In genomic region chr2:97094772-97095611, GRCh38 we compare ENCODE assay signal across 8 cellular contexts. TPM values are rescaled to one million over a fixed set of nuclear protein-coding genes. Genes with fewer than 3 reads are reported as not detected.
DNase-seq lines count a peak whose midpoint lies in the region; ATAC-seq, FAIRE-seq and TF ChIP-seq lines count a peak whose summit lies in the region.
"Not testable (repeated sequence)": the region's sequence is repeated elsewhere in the genome, so short reads cannot be mapped to it uniquely, and the experiment has no call there.

A gene with protein sequence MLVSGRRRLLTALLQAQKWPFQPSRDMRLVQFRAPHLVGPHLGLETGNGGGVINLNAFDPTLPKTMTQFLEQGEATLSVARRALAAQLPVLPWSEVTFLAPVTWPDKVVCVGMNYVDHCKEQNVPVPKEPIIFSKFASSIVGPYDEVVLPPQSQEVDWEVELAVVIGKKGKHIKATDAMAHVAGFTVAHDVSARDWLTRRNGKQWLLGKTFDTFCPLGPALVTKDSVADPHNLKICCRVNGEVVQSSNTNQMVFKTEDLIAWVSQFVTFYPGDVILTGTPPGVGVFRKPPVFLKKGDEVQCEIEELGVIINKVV (minus strand): TSS chr2:97094882. CDS start chr2:97091706, 3,176 bp downstream.

- FAIRE-seq in endothelial cell of umbilical vein (lab: Jason Lieb, UNC): peak; percentile 92

- not testable (repeated sequence) for BruUV-seq in Panc1 (replicated peaks; lab: Mats Ljungman, UMichigan); endothelial cell of umbilical vein (replicated peaks; lab: Mats Ljungman, UMichigan)

- DNase-seq in Caki2 (ENCODE audit: low read depth): peak; percentile 48
- peak in 69 of 76 experiments; percentile 7 to 81 (median 57) for DNase-seq in HUDEP-2 (lab: John Stamatoyannopoulos, UW; ENCODE audit: unreplicated experiment in 76 of 76)
- not testable (repeated sequence) for DNase-seq in Panc1 (ENCODE audit: low read depth, low spot score)
- DNase-seq in activated T-cell treated with anti-CD3 and anti-CD28 coated beads for 4 hours: peak; percentile 80
- peak; percentile 60 for DNase-seq in endothelial cell of umbilical vein (ENCODE audit: low read depth, low spot score)
- peak; percentile 77 for DNase-seq in midbrain (lab: John Stamatoyannopoulos, UW)
- peak; percentile 52 for DNase-seq in stimulated activated CD8-positive, alpha-beta memory T cell treated with anti-CD3 and anti-CD28 coated beads, Interleukin-15, amount 100 ng/mL, for 24 hours (ENCODE audit: low read depth)

- not testable (repeated sequence) for H3K9me1 ChIP-seq in endothelial cell of umbilical vein (replicated peaks; ENCODE audit: control insufficient read depth, extremely low read depth, insufficient read depth, low read length)

- intact Hi-C loops in Panc1 (cut with micrococcal nuclease; ENCODE audit: unreplicated experiment); endothelial cell of umbilical vein (cut with micrococcal nuclease): not testable (repeated sequence)

- not testable (repeated sequence) for H3K27ac ChIP-seq in Panc1 (ENCODE audit: low read length); endothelial cell of umbilical vein (ENCODE audit: insufficient read depth, low read depth, low read length)

- not testable (repeated sequence) for H3K9ac ChIP-seq in endothelial cell of umbilical vein (replicated peaks; ENCODE audit: extremely low read depth, insufficient read depth, low read length)

- not testable (repeated sequence) for TF ChIP-seq POLR2A in endothelial cell of umbilical vein (IDR thresholded peaks at IDR 0.05; ENCODE audit: low read depth, low read length)

- H3K27me3 ChIP-seq in Panc1 (ENCODE audit: control insufficient read depth, insufficient read depth, low read length); endothelial cell of umbilical vein (ENCODE audit: control insufficient read depth in 2 of 2, insufficient read depth in 2 of 2, low read length in 2 of 2): not testable (repeated sequence)

- CTCF ChIA-PET in Panc1 (lab: Charles Lee); endothelial cell of umbilical vein (lab: Charles Lee): not testable (repeated sequence)

- H3K79me2 ChIP-seq in endothelial cell of umbilical vein (ENCODE audit: control insufficient read depth, insufficient read depth, low read length): not testable (repeated sequence)

- in situ Hi-C loops in Caki2 (cut with HindIII; ENCODE audit: low pct_unique_long_range_greater_than_20kb, low sequenced_read_pairs); Panc1 (cut with HindIII; ENCODE audit: low pct_unique_long_range_greater_than_20kb, low sequenced_read_pairs): not testable (repeated sequence)

- dilution Hi-C loops in endothelial cell of umbilical vein (cut with MboI; ENCODE audit: extremely low pct_ligation_motif_present, low sequenced_read_pairs): not testable (repeated sequence)

- H2AFZ ChIP-seq in endothelial cell of umbilical vein (ENCODE audit: low read depth, low read length): peak within 1 kb of the TSS; percentile 69

- H3K36me3 ChIP-seq in Panc1 (ENCODE audit: control insufficient read depth, insufficient read depth, low read length); endothelial cell of umbilical vein (ENCODE audit: control insufficient read depth in 2 of 2, extremely low read depth in 1 of 2, insufficient read depth in 2 of 2, low read length in 2 of 2): not testable (repeated sequence)

- POLR2A ChIA-PET in Panc1 (lab: Charles Lee); endothelial cell of umbilical vein (lab: Charles Lee): not testable (repeated sequence)

- TF ChIP-seq CTCF in Panc1 (IDR thresholded peaks at IDR 0.05); endothelial cell of umbilical vein (IDR thresholded peaks at IDR 0.05; ENCODE audit: extremely low read depth in 1 of 2, insufficient read depth in 1 of 2, low read depth in 1 of 2, low read length in 2 of 2): not testable (repeated sequence)

- peak within 1 kb of the TSS; percentile 30 to 36 for H3K4me3 ChIP-seq in Panc1 (ENCODE audit: low read depth in 2 of 2, low read length in 2 of 2)
- peak within 1 kb of the TSS in 1 of 3 experiments; percentile 28 for H3K4me3 ChIP-seq in endothelial cell of umbilical vein (replicated peaks in 1 of 3; ENCODE audit: insufficient read depth in 1 of 3, low read depth in 1 of 3, low read length in 3 of 3)

- not testable (repeated sequence) for H4K20me1 ChIP-seq in endothelial cell of umbilical vein (replicated peaks; ENCODE audit: control insufficient read depth, extremely low read depth, insufficient read depth, low read length)

- ATAC-seq in GM21529 (IDR thresholded peaks at IDR 0.05; ENCODE audit: unreplicated experiment) (peak; percentile 91), Panc1 (peak; percentile 98)

- H3K4me2 ChIP-seq in endothelial cell of umbilical vein (ENCODE audit: insufficient read depth, low read length): peak within 1 kb of the TSS; percentile 36

- H3K4me1 ChIP-seq in Panc1 (ENCODE audit: control insufficient read depth, insufficient read depth, low read length); endothelial cell of umbilical vein (ENCODE audit: control insufficient read depth, extremely low read depth, insufficient read depth, low read length): not testable (repeated sequence)

- H3K9me3 ChIP-seq in Panc1 (ENCODE audit: control insufficient read depth, insufficient read depth, low read depth, low read length); endothelial cell of umbilical vein (replicated peaks; ENCODE audit: control insufficient read depth, insufficient read depth, low read length): not testable (repeated sequence)

RNA-seq across cellular contexts. Expression of the gene that starts here (rescaled TPM):
- 8.7 and 8.9 TPM in 2 replicates for total RNA-seq in Caki2 (2014; rRNA removed; shearing (Covaris generic); ENCODE audit: low replicate concordance)
- 15.4 TPM for total RNA-seq in Panc1 (2021; ENCODE audit: unreplicated experiment)
- 14.7 TPM for polyA plus RNA-seq in Panc1 (2012; ENCODE audit: insufficient read length)
- 9.2 and 12.0 TPM in 2 replicates for total RNA-seq in endothelial cell of umbilical vein
- polyA plus RNA-seq in endothelial cell of umbilical vein: 7.8 and 9.5 TPM in 2 replicates
- polyA plus RNA-seq in endothelial cell of umbilical vein (2011; cell fraction: cytosol; rRNA removed): 8.0 and 8.8 TPM in 2 replicates
- 13.9 and 15.9 TPM in 2 replicates for polyA plus RNA-seq in endothelial cell of umbilical vein (2011; cell fraction: nucleus; rRNA removed)
- polyA plus RNA-seq in endothelial cell of umbilical vein (2012): 6.8 and 8.8 TPM in 2 replicates
- 7.2 and 8.1 TPM in 2 replicates for polyA minus RNA-seq in endothelial cell of umbilical vein
- polyA minus RNA-seq in endothelial cell of umbilical vein (2011; cell fraction: cytosol; rRNA and poly(A)+ RNA removed): 16.1 TPM
- 2.6 and 5.5 TPM in 2 replicates for polyA minus RNA-seq in endothelial cell of umbilical vein (2011; cell fraction: nucleus; rRNA and poly(A)+ RNA removed)
